ENCODE assay signal across 1 cellular context in the genomic region with DNA sequence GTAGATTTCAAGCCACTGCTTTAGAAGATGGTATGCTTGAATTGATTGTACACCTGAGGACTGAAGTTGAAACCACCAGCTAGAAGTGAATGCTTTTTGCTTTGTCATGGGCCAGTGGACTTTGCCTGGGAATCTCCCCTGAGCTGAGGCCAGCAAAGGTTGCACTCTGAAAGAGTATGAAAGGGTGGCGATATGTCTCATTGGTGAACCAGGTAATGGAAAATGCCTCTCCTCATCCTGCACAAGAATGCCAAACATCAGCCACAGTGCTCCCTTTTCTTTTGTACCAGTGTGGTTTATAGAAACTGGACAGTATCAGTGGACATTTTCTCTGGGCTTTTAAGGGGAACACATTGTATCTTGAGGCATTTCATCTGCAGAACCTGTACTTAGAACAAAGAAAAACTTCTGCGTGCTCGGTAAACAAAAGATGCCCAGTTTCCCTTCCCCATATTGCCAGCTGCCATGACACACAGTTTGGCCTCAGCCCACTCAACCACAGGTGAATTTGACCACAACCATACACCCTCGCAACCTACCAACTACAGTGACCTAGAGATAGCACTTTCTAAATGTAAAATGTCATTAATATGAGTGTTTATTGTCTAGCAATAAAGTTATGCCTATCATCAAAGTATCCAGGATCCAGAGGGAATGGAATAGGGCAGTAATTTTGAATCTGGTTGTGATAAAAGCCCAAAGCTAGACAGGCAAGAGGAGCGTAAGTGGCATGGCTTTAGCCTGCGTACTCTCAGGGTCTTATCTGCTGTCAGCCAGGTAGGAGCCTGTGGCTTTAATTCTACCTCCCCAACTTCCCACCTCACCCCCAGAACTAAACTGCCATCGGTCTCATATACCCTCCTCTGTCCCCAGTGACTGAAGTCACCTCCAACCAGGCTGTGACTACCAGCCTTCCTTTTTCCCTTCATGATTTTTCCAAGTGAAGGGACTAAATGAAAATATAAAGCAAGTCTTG.
TF ChIP-seq lines count a peak whose summit lies in the region.

No MANE protein-coding gene starts in this region.

TF ChIP-seq in GM12878, 131 proteins besides CTCF, POLR2A, EP300 and RAD21 (continued from another document):
- TF ChIP-seq, protein P1, sequence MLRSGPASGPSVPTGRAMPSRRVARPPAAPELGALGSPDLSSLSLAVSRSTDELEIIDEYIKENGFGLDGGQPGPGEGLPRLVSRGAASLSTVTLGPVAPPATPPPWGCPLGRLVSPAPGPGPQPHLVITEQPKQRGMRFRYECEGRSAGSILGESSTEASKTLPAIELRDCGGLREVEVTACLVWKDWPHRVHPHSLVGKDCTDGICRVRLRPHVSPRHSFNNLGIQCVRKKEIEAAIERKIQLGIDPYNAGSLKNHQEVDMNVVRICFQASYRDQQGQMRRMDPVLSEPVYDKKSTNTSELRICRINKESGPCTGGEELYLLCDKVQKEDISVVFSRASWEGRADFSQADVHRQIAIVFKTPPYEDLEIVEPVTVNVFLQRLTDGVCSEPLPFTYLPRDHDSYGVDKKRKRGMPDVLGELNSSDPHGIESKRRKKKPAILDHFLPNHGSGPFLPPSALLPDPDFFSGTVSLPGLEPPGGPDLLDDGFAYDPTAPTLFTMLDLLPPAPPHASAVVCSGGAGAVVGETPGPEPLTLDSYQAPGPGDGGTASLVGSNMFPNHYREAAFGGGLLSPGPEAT (IDR thresholded peaks at IDR 0.05; ENCODE audit: low read depth) = peak; percentile 95
- TF ChIP-seq, protein P2, sequence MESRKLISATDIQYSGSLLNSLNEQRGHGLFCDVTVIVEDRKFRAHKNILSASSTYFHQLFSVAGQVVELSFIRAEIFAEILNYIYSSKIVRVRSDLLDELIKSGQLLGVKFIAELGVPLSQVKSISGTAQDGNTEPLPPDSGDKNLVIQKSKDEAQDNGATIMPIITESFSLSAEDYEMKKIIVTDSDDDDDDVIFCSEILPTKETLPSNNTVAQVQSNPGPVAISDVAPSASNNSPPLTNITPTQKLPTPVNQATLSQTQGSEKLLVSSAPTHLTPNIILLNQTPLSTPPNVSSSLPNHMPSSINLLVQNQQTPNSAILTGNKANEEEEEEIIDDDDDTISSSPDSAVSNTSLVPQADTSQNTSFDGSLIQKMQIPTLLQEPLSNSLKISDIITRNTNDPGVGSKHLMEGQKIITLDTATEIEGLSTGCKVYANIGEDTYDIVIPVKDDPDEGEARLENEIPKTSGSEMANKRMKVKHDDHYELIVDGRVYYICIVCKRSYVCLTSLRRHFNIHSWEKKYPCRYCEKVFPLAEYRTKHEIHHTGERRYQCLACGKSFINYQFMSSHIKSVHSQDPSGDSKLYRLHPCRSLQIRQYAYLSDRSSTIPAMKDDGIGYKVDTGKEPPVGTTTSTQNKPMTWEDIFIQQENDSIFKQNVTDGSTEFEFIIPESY (IDR thresholded peaks at IDR 0.05) = no peak
- TF ChIP-seq CREB1 (IDR thresholded peaks at IDR 0.05; ENCODE audit: low read depth) (peak; percentile 58; the same call in 1 of the 2 replicates), ZNF207 (IDR thresholded peaks at IDR 0.05; ENCODE audit: borderline replicate concordance) (0 out of 2 replicates have a peak, but pooled peaks have one; percentile 41), SIX5 (IDR thresholded peaks at IDR 0.05; ENCODE audit: low read depth, low read length, severe bottlenecking) (no peak), POLR2AphosphoS2 (IDR thresholded peaks at IDR 0.05; ENCODE audit: low read depth, low read length) (no peak), PML (IDR thresholded peaks at IDR 0.05; ENCODE audit: low read length) (peak; percentile 75), GATAD2B (conservative IDR thresholded peaks at IDR 0.05; ENCODE audit: low read depth) (peak; percentile 86), CHD4 (IDR thresholded peaks at IDR 0.05) (no peak), EZH2 (IDR thresholded peaks at IDR 0.05; ENCODE audit: borderline replicate concordance, control insufficient read depth, low read depth, low read length) (no peak), STAT1 (conservative IDR thresholded peaks at IDR 0.05) (0 out of 2 replicates have a peak, but pooled peaks have one; percentile 38), NRF1 (conservative IDR thresholded peaks at IDR 0.05; ENCODE audit: low read depth, low read length) (no peak), CBX3 (IDR thresholded peaks at IDR 0.05; ENCODE audit: borderline replicate concordance, low read depth) (no peak)
- TF ChIP-seq, protein P3, sequence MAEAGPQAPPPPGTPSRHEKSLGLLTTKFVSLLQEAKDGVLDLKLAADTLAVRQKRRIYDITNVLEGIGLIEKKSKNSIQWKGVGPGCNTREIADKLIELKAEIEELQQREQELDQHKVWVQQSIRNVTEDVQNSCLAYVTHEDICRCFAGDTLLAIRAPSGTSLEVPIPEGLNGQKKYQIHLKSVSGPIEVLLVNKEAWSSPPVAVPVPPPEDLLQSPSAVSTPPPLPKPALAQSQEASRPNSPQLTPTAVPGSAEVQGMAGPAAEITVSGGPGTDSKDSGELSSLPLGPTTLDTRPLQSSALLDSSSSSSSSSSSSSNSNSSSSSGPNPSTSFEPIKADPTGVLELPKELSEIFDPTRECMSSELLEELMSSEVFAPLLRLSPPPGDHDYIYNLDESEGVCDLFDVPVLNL (IDR thresholded peaks at IDR 0.05; ENCODE audit: low read depth, low read length) = no peak
- TF ChIP-seq, protein P4, sequence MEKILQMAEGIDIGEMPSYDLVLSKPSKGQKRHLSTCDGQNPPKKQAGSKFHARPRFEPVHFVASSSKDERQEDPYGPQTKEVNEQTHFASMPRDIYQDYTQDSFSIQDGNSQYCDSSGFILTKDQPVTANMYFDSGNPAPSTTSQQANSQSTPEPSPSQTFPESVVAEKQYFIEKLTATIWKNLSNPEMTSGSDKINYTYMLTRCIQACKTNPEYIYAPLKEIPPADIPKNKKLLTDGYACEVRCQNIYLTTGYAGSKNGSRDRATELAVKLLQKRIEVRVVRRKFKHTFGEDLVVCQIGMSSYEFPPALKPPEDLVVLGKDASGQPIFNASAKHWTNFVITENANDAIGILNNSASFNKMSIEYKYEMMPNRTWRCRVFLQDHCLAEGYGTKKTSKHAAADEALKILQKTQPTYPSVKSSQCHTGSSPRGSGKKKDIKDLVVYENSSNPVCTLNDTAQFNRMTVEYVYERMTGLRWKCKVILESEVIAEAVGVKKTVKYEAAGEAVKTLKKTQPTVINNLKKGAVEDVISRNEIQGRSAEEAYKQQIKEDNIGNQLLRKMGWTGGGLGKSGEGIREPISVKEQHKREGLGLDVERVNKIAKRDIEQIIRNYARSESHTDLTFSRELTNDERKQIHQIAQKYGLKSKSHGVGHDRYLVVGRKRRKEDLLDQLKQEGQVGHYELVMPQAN (conservative IDR thresholded peaks at IDR 0.05) = peak; percentile 58; the same call in 1 of the 2 replicates
- TF ChIP-seq, protein P5, sequence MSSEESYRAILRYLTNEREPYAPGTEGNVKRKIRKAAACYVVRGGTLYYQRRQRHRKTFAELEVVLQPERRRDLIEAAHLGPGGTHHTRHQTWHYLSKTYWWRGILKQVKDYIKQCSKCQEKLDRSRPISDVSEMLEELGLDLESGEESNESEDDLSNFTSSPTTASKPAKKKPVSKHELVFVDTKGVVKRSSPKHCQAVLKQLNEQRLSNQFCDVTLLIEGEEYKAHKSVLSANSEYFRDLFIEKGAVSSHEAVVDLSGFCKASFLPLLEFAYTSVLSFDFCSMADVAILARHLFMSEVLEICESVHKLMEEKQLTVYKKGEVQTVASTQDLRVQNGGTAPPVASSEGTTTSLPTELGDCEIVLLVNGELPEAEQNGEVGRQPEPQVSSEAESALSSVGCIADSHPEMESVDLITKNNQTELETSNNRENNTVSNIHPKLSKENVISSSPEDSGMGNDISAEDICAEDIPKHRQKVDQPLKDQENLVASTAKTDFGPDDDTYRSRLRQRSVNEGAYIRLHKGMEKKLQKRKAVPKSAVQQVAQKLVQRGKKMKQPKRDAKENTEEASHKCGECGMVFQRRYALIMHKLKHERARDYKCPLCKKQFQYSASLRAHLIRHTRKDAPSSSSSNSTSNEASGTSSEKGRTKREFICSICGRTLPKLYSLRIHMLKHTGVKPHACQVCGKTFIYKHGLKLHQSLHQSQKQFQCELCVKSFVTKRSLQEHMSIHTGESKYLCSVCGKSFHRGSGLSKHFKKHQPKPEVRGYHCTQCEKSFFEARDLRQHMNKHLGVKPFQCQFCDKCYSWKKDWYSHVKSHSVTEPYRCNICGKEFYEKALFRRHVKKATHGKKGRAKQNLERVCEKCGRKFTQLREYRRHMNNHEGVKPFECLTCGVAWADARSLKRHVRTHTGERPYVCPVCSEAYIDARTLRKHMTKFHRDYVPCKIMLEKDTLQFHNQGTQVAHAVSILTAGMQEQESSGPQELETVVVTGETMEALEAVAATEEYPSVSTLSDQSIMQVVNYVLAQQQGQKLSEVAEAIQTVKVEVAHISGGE (CRISPR knock-in tag; IDR thresholded peaks at IDR 0.05) = no peak
- TF ChIP-seq, protein P6, sequence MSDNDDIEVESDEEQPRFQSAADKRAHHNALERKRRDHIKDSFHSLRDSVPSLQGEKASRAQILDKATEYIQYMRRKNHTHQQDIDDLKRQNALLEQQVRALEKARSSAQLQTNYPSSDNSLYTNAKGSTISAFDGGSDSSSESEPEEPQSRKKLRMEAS (IDR thresholded peaks at IDR 0.05; ENCODE audit: low read depth, low read length) = no peak
